9 cellular contexts compared by ENCODE assay signal in the genomic region with DNA sequence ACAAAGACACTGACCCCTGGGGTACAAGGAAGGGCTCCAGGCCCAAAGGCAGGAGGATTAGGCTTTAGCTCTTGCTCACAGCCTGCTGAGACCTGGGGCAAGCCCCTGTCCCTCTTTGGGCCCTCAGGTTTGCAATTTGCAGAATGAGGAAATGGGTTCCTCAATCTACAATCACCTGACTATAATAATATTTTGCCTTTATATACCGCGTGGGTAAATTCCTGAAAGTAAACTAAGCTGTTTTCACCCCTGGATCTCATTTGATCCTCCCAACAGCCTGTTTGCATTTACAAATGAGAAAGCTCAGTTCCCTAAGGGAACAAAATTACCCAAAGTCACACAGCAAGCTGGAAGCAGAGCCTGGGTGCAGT. TPM values are rescaled to one million over a fixed set of nuclear protein-coding genes. Genes with fewer than 3 reads are reported as not detected.
DNase-seq lines count a peak whose midpoint lies in the region; ATAC-seq and TF ChIP-seq lines count a peak whose summit lies in the region.
"Had no signal": no experiment of that assay in that cellular context is flagged by ENCODE, and none has a peak within 500 bp of the region (broad histone marks: within the 10 kb centered on the region; RNA-seq: fewer than 3 reads in every experiment).

No MANE protein-coding gene starts in this region.

- CTCF ChIA-PET in CD4-positive, alpha-beta memory T cell (lab: Charles Lee; ENCODE audit: partially characterized antibody) = interaction anchor here (0.7 to 5.3 kb wide), 23 partner anchors 10 to 463 kb away, joined by 3 to 194 read pairs (median 5); a partner anchor contains a TSS

- no peak for DNase-seq in CD4-positive, alpha-beta memory T cell
- no peak for DNase-seq in MG63
- no peak for DNase-seq in 8988T
- DNase-seq in NCI-H226 = no peak
- no peak for DNase-seq in hippocampal formation (lab: John Stamatoyannopoulos, UW)

- ATAC-seq in HG02970 (IDR thresholded peaks at IDR 0.05; ENCODE audit: low FRiP score, unreplicated experiment) = no peak

- intact Hi-C loops in CD4-positive, alpha-beta memory T cell (cut with micrococcal nuclease) = loop anchor here (1.0 to 5.0 kb wide), 7 partner anchors 11 to 1699 kb away; a partner anchor contains a TSS

- no peak for TF ChIP-seq CTCF in neutrophil (IDR thresholded peaks at IDR 0.05)

- no peaks in the 10 kb centered on the region for H3K27me3 ChIP-seq in CD4-positive, alpha-beta memory T cell (ENCODE audit: insufficient read depth, low read length)
- H3K27me3 ChIP-seq in MG63 (no peaks in the 10 kb centered on the region), ectodermal cell (ENCODE audit: control insufficient read depth, insufficient read depth, low read length, poor library complexity, severe bottlenecking) (no peaks in the 10 kb centered on the region), neutrophil (no peaks in the 10 kb centered on the region)
- H3K27me3 ChIP-seq: brain microvascular endothelial cell had no signal

- H3K4me1 ChIP-seq in CD4-positive, alpha-beta memory T cell (ENCODE audit: insufficient read depth, low read length) = peaks cover 23% of the 10 kb centered on the region
- H3K4me1 ChIP-seq in ectodermal cell (ENCODE audit: control insufficient read depth, insufficient read depth, low read length) (peaks cover 8% of the 10 kb centered on the region), neutrophil (ENCODE audit: control insufficient read depth in 1 of 2, insufficient read depth in 1 of 2, low read depth in 1 of 2, low read length in 1 of 2) (peaks cover 53 to 57% of the 10 kb centered on the region in 2 experiments)

- peak overlapping the region; percentile 97 for H3K27ac ChIP-seq in CD4-positive, alpha-beta memory T cell (ENCODE audit: low read depth, low read length)
- H3K27ac ChIP-seq in ectodermal cell (ENCODE audit: insufficient read depth, low read depth, low read length, poor library complexity, severe bottlenecking) (peak overlapping the region; percentile 89), neutrophil (peak overlapping the region; percentile 98)

- peak overlapping the region; percentile 9 to 99 (median 98) for H3K4me3 Mint-ChIP-seq in CD4-positive, alpha-beta memory T cell

- no peaks in the 10 kb centered on the region for H3K36me3 ChIP-seq in CD4-positive, alpha-beta memory T cell (ENCODE audit: insufficient read depth, low read length)
- H3K36me3 ChIP-seq in MG63 (no peaks in the 10 kb centered on the region), ectodermal cell (ENCODE audit: control insufficient read depth, insufficient read depth, low read length) (no peaks in the 10 kb centered on the region), neutrophil (no peaks in the 10 kb centered on the region)
- H3K36me3 ChIP-seq: brain microvascular endothelial cell had no signal

- WGBS in ectodermal cell, 2 experiments = 85 to 98% methylated on average over 2 of the region's 2 CpGs

- peaks cover 0 to 4% of the 10 kb centered on the region in 2 donors for H3K36me3 Mint-ChIP-seq in CD4-positive, alpha-beta memory T cell

- peaks cover 13 to 28% (median 22%) of the 10 kb centered on the region in 4 donors for H3K4me1 Mint-ChIP-seq in CD4-positive, alpha-beta memory T cell

- H3K27ac Mint-ChIP-seq in CD4-positive, alpha-beta memory T cell = peak overlapping the region; percentile 99 to 100 (median 100)

- H3K9me3 ChIP-seq in CD4-positive, alpha-beta memory T cell (ENCODE audit: control insufficient read depth in 1 of 2, low read length in 2 of 2) = no peaks in the 10 kb centered on the region
- H3K9me3 ChIP-seq in MG63 (no peaks in the 10 kb centered on the region), ectodermal cell (ENCODE audit: control insufficient read depth, low read length) (no peaks in the 10 kb centered on the region), neutrophil (no peaks in the 10 kb centered on the region)

- H3K4me3 ChIP-seq in CD4-positive, alpha-beta memory T cell (ENCODE audit: low read length in 2 of 2) = peak overlapping the region in 1 of 2 donors; percentile 96
- H3K4me3 ChIP-seq in MG63 = peak overlapping the region; percentile 63
- H3K4me3 ChIP-seq in ectodermal cell (ENCODE audit: insufficient read depth, low read depth, low read length) = peak overlapping the region; percentile 87
- peak overlapping the region; percentile 62 to 86 for H3K4me3 ChIP-seq in neutrophil (ENCODE audit: low read depth in 1 of 2, low read length in 1 of 2)

- no peaks in the 10 kb centered on the region for H3K9me3 Mint-ChIP-seq in CD4-positive, alpha-beta memory T cell

- no peaks in the 10 kb centered on the region for H3K27me3 Mint-ChIP-seq in CD4-positive, alpha-beta memory T cell

- POLR2A ChIA-PET in CD4-positive, alpha-beta memory T cell (lab: Charles Lee; ENCODE audit: partially characterized antibody) = interaction anchor here (0.8 to 3.7 kb wide), 14 partner anchors 11 to 109 kb away, joined by 3 to 45 read pairs (median 5); a partner anchor contains a TSS

RNA-seq across cellular contexts. Expression of a gene that starts 0.8 kb away (rescaled TPM):
- 10 to 100 TPM; 23.0 to 23.5 TPM for total RNA-seq in CD4-positive, alpha-beta memory T cell
- polyA plus RNA-seq in CD4-positive, alpha-beta memory T cell = 10 to 100 TPM; 24.9 to 27.0 TPM
- 0.91 and 15.1 TPM in 2 replicates for total RNA-seq in MG63 (2014; rRNA removed; shearing (Covaris generic); ENCODE audit: low replicate concordance)
- polyA plus RNA-seq in ectodermal cell (2013, experiment 1 of 4) = 25.8 TPM
- 21.9 TPM for polyA plus RNA-seq in ectodermal cell (2013, experiment 2 of 4)
- polyA plus RNA-seq in ectodermal cell (2013, experiment 3 of 4) = 22.1 TPM
- 29.3 TPM for polyA plus RNA-seq in ectodermal cell (2013, experiment 4 of 4)

RNA-seq across cellular contexts. Expression of a gene that starts 21.1 kb away (rescaled TPM):
- 100 to 1,000 TPM; 194 to 202 TPM for total RNA-seq in CD4-positive, alpha-beta memory T cell
- 10 to 100 TPM; 13.2 to 24.1 TPM for polyA plus RNA-seq in CD4-positive, alpha-beta memory T cell
- total RNA-seq in MG63 (2014; rRNA removed; shearing (Covaris generic); ENCODE audit: low replicate concordance) = 2.2 and 5.1 TPM in 2 replicates
- 31.7 TPM for polyA plus RNA-seq in ectodermal cell (2013, experiment 1 of 4)
- 34.1 TPM for polyA plus RNA-seq in ectodermal cell (2013, experiment 2 of 4)
- 29.8 TPM for polyA plus RNA-seq in ectodermal cell (2013, experiment 3 of 4)
- polyA plus RNA-seq in ectodermal cell (2013, experiment 4 of 4) = 34.4 TPM

RNA-seq across cellular contexts. Expression of a gene that starts 40.9 kb away (rescaled TPM):
- total RNA-seq in CD4-positive, alpha-beta memory T cell = 100 to 1,000 TPM; 144 to 157 TPM
- polyA plus RNA-seq in CD4-positive, alpha-beta memory T cell = 10 to 100 TPM in 1 of 2 donors, 1 to 10 TPM in 1; 9.5 to 36.8 TPM
- 55.6 and 92.4 TPM in 2 replicates for total RNA-seq in MG63 (2014; rRNA removed; shearing (Covaris generic); ENCODE audit: low replicate concordance)
- 34.4 TPM for polyA plus RNA-seq in ectodermal cell (2013, experiment 1 of 4)
- 44.5 TPM for polyA plus RNA-seq in ectodermal cell (2013, experiment 2 of 4)
- polyA plus RNA-seq in ectodermal cell (2013, experiment 3 of 4) = 25.4 TPM
- polyA plus RNA-seq in ectodermal cell (2013, experiment 4 of 4) = 32.6 TPM

Comparison
In these comparisons a context has a peak if more than half of its experiments do, and no peak if none do; other contexts are left out.
1. RNA of a gene that starts 21.1 kb away (total RNA-seq): 194 to 202 TPM in CD4-positive, alpha-beta memory T cell; 2.2 to 5.1 TPM in MG63; every median in the first group is over 10 times any median in the second.
2. Peak in every context shown above with its lines, with median percentiles within 50 percentile points of each other: H3K27ac ChIP-seq.